Comparison of ENCODE assay signal across 7 cellular contexts in the genomic region with DNA sequence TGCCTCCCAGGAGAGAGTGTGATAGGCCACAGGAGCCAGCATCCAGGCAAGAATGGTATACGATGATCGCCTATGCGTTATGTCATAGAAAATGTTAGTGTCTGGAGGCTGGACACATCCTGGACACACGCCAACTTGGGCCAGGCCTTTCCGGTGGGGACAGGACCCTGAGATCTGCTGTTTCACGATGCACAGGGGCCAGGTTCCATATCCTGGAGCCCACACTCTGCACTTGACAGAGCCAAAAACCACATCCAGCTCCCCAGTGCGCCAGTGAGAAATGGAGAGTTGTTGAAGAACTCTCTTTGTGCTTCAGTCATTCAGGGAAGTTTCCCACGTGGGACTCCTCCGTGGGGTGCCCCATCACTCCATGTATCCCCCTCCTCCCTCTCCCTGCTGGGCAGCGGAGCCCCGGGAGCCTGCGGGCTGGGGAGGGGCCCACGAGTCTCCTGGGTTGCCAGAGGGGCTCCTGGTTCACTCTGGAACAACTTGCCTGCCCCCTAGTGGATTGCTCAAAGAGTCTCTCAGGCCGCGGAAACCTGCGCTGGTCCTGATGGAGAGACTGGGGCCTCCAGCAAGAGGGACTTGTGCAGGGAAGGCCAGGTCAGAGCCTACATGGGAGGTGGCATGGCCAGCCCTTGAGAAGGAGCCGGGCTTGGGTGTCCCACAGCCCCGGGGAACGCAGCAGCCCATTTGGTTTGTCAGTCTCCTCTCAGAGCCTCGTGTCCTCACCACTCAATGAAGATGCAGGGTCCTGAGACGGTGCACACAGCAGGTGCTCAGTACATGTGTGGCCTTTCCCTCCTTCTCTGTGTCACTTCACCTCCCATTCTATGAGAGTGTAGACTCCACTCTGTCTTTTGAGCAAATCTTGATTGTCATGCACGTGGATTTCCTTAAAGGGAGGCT. TPM values are rescaled to one million over a fixed set of nuclear protein-coding genes. Genes with fewer than 3 reads are reported as not detected.
DNase-seq lines count a peak whose midpoint lies in the region; TF ChIP-seq lines count a peak whose summit lies in the region.

No MANE protein-coding gene starts in this region.

- H4K20me1 ChIP-seq in Loucy (ENCODE audit: insufficient read depth, low read length, poor library complexity, severe bottlenecking) = no peaks in the 10 kb centered on the region

- TF ChIP-seq CTCF in GM12875 (IDR thresholded peaks at IDR 0.05; ENCODE audit: borderline replicate concordance, insufficient read depth, low read depth, low read length) (peak; percentile 86), Loucy (conservative IDR thresholded peaks at IDR 0.05; ENCODE audit: low read length) (peak; percentile 86), vagina (IDR thresholded peaks at IDR 0.05) (peak; percentile 67 to 83 (median 71))

- no peaks in the 10 kb centered on the region for H3K9me2 ChIP-seq in Loucy (replicated peaks; ENCODE audit: low read depth, low read length)

- intact Hi-C loops in vagina (cut with DNase I) = no loop called here

- H3K9ac ChIP-seq in Loucy (ENCODE audit: low read depth, low read length, poor library complexity, severe bottlenecking) = no peak overlapping the region

- H3K27me3 ChIP-seq in Loucy (ENCODE audit: insufficient read depth, low read length, poor library complexity, severe bottlenecking) (no peaks in the 10 kb centered on the region), vagina (no peaks in the 10 kb centered on the region)

- no peak overlapping the region for H3K4me3 ChIP-seq in GM12875 (ENCODE audit: low read depth, low read length)
- H3K4me3 ChIP-seq in Loucy (ENCODE audit: low read length, poor library complexity, severe bottlenecking) = no peak overlapping the region
- no peak overlapping the region for H3K4me3 ChIP-seq in vagina

- no peaks in the 10 kb centered on the region for H3K79me2 ChIP-seq in Loucy (ENCODE audit: insufficient read depth, low read length)

- DNase-seq in SK-MEL-5 (ENCODE audit: low read depth, low spot score) (peak; percentile 74), globus pallidus (ENCODE audit: low spot score) (peak; percentile 50), pons (ENCODE audit: low spot score) (peak; percentile 64), vagina (ENCODE audit: extremely low spot score in 2 of 2) (no peak)
- DNase-seq in activated naive CD4-positive, alpha-beta T cell treated with Interleukin-2 at 50 U/mL for 16 hours = peak; percentile 62

- H3K27ac ChIP-seq in vagina = no peak overlapping the region

- H3F3A ChIP-seq in Loucy (ENCODE audit: low read depth) = no peaks in the 10 kb centered on the region

- H3K4me1 ChIP-seq in Loucy (ENCODE audit: insufficient read depth, low read length, poor library complexity, severe bottlenecking) = no peaks in the 10 kb centered on the region
- H3K4me1 ChIP-seq in vagina = no peaks in the 10 kb centered on the region

- no peak for TF ChIP-seq POLR2A in vagina (IDR thresholded peaks at IDR 0.05)

- no peak overlapping the region for H3K4me2 ChIP-seq in Loucy (ENCODE audit: low read depth, low read length, poor library complexity, severe bottlenecking)

- peak overlapping the region; percentile 29; the same call in 1 of the 2 replicates for H2AFZ ChIP-seq in Loucy (ENCODE audit: low read length)

- H3K9me3 ChIP-seq in Loucy (ENCODE audit: insufficient read depth, low read depth, low read length) (no peaks in the 10 kb centered on the region), vagina (no peaks in the 10 kb centered on the region)

- in situ Hi-C loops in SK-MEL-5 (cut with HindIII; ENCODE audit: low pct_unique_long_range_greater_than_20kb, low sequenced_read_pairs) = no loop called here

- H3K36me3 ChIP-seq in Loucy (ENCODE audit: insufficient read depth, low read length) (no peaks in the 10 kb centered on the region), vagina (no peaks in the 10 kb centered on the region)

RNA-seq across cellular contexts. Expression of gene LRRC32, which starts 10.2 kb away (rescaled TPM):
- 0.16 and 0.50 TPM in 2 replicates for total RNA-seq in SK-MEL-5 (2014; rRNA removed; shearing (Covaris generic))
- 0.38 and 0.55 TPM in 2 replicates for polyA plus RNA-seq in SK-MEL-5 (2015; cell fraction: cytosol; rRNA removed)
- polyA plus RNA-seq in SK-MEL-5 (2015; cell fraction: nucleus; rRNA removed) = 0.11 TPM in 1 of 2 replicates, not detected in the other
- total RNA-seq in vagina = 66.3 TPM

Comparison
In these comparisons a context has a peak if more than half of its experiments do, and no peak if none do; other contexts are left out.
1. DNase-seq: peak in SK-MEL-5 (single experiment), activated naive CD4-positive, alpha-beta T cell treated with Interleukin-2 at 50 U/mL for 16 hours (single experiment), globus pallidus (single experiment) and pons (single experiment); none in vagina (0 of 2).
2. RNA of gene LRRC32, which starts 10.2 kb away (total RNA-seq): 66.3 TPM in vagina (single experiment); 0.16 to 0.50 TPM in SK-MEL-5; every median in the first group is over 10 times any median in the second.
3. Peak in every context shown above with its lines, with median percentiles within 50 percentile points of each other: CTCF ChIP-seq.